Comparison of ENCODE assay signal across 6 cellular contexts in the genomic region with DNA sequence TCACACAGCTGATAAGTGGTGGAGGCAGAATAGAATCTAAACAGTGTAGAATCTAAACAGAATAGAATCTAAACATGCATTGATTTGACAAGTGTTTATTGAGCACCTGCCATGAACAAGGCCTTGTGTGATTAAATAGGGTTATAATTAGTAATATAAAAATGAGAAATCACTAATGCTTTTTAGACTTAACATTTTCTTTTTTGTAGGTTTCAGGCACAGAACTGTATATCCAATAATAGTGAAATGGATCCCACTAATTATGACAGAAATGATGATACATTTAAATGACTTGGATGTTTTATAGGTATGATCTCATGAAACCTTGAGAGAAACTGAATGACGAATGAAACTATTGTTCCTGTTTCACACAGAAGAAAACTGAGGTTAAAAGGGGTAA. TPM values are rescaled to one million over a fixed set of nuclear protein-coding genes. Genes with fewer than 3 reads are reported as not detected.
"Had no signal": no experiment of that assay in that cellular context is flagged by ENCODE, and none has a peak within 500 bp of the region (broad histone marks: within the 10 kb centered on the region; RNA-seq: fewer than 3 reads in every experiment).

A gene (plus strand): TSS at position 301 of the 400 bp plus-strand sequence. CDS start 296 bp downstream, outside the sequence.

RNA-seq across cellular contexts. Expression of the gene that starts here (rescaled TPM):
- total RNA-seq: K562, M059J, NCI-H460, Right ventricle myocardium superior, SJSA1 had no signal
- polyA plus RNA-seq: SK-N-SH had no signal
